8 cellular contexts compared by ENCODE assay signal in the genomic region with DNA sequence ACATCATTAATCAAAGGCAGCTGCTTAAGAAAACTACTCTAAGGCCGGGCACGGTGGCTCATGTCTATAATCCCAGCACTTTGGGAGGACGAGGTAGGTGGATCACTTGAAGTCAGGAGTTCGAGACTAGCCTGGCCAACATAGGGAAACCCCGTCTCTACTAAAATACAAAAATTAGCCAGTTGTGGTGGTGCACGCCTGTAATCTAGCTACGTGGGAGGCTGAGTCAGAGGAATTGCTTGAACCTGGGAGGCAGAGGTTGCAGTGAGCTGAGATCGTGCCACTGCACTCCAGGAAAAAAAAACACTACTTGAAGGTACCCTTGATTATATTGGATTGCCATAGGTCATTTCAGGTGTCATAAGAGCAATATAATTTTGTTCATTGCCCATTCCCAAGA. TPM values are rescaled to one million over a fixed set of nuclear protein-coding genes. Genes with fewer than 3 reads are reported as not detected.
A peak's percentile ranks its signal among the peaks of the same experiment; 100 is the strongest.
DNase-seq lines count a peak whose midpoint lies in the region; ATAC-seq and TF ChIP-seq lines count a peak whose summit lies in the region.
"Not testable (repeated sequence)": the region's sequence is repeated elsewhere in the genome, so short reads cannot be mapped to it uniquely, and the experiment has no call there.

No MANE protein-coding gene starts in this region.

- H3K36me3 ChIP-seq in BLaER1 treated with 17β-estradiol and CSF1 and Interleukin-3, amounts not matched to agents 10 nM and 100 nM: peaks cover 14 to 58% (median 29%) of the 10 kb centered on the region in 11 experiments; a peak in 21 of 22 replicates
- H3K36me3 ChIP-seq in CD8-positive, alpha-beta memory T cell (ENCODE audit: insufficient read depth, low read length); mucosa of descending colon (ENCODE audit: low read depth): not testable (repeated sequence)

- peak overlapping the region in 6 of 11 experiments; percentile 8 to 74 (median 24); a peak in 8 of 22 replicates for H3K4me2 ChIP-seq in BLaER1 treated with 17β-estradiol and CSF1 and Interleukin-3, amounts not matched to agents 10 nM and 100 nM

- not testable (repeated sequence) for H3K27ac ChIP-seq in BLaER1 treated with 17β-estradiol and CSF1 and Interleukin-3, amounts not matched to agents 10 nM and 100 nM; CD8-positive, alpha-beta memory T cell (ENCODE audit: low read depth, low read length)

- H3K9me3 ChIP-seq in BLaER1 treated with 17β-estradiol and CSF1 and Interleukin-3, amounts not matched to agents 10 nM and 100 nM (replicated peaks in 1 of 11); CD8-positive, alpha-beta memory T cell (ENCODE audit: low read length); mucosa of descending colon: not testable (repeated sequence)

- not testable (repeated sequence) for ATAC-seq in effector memory CD8-positive, alpha-beta T cell (replicated peaks); natural killer cell treated with Interleukin-12 subunit alpha and Interleukin-12 subunit beta and Interleukin-15 and Interleukin-18, amount 100 ng/mL, for 72 hours
- peak; percentile 34 for ATAC-seq in mucosa of descending colon

- H3K4me1 ChIP-seq in BLaER1 treated with 17β-estradiol and CSF1 and Interleukin-3, amounts not matched to agents 10 nM and 100 nM: peaks cover 24 to 92% (median 42%) of the 10 kb centered on the region in 10 experiments
- H3K4me1 ChIP-seq in CD8-positive, alpha-beta memory T cell (ENCODE audit: insufficient read depth, low read length): peaks cover 77% of the 10 kb centered on the region
- peaks cover 59% of the 10 kb centered on the region for H3K4me1 ChIP-seq in mucosa of descending colon (ENCODE audit: low read depth)

- not testable (repeated sequence) for H3K27me3 ChIP-seq in BLaER1 treated with 17β-estradiol and CSF1 and Interleukin-3, amounts not matched to agents 10 nM and 100 nM; CD8-positive, alpha-beta memory T cell (ENCODE audit: insufficient read depth, low read length, poor library complexity, severe bottlenecking)

- H3K4me3 ChIP-seq in BLaER1 treated with 17β-estradiol and CSF1 and Interleukin-3, amounts not matched to agents 10 nM and 100 nM; CD8-positive, alpha-beta memory T cell (ENCODE audit: low read length); mucosa of descending colon: not testable (repeated sequence)

- intact Hi-C loops in activated CD4-positive, alpha-beta memory T cell treated with anti-CD3 and anti-CD28 coated beads for 36 hours (cut with micrococcal nuclease); mucosa of descending colon (cut with DNase I, micrococcal nuclease): not testable (repeated sequence)

- not testable (repeated sequence) for H3K9me3 Mint-ChIP-seq in CD8-positive, alpha-beta memory T cell; activated CD4-positive, alpha-beta memory T cell treated with anti-CD3 and anti-CD28 coated beads for 36 hours; activated naive CD4-positive, alpha-beta T cell treated with anti-CD3 and anti-CD28 coated beads, Interleukin-2, amount 50 U/mL, for 24 hours; effector memory CD8-positive, alpha-beta T cell; natural killer cell treated with Interleukin-12 subunit alpha and Interleukin-12 subunit beta and Interleukin-15 and Interleukin-18, amount 100 ng/mL, for 72 hours; stimulated activated naive CD8-positive, alpha-beta T cell treated with anti-CD3 and anti-CD28 coated beads, Interleukin-15, Interleukin-2, amounts not matched to agents 100 ng/mL and 50 ng/mL, for 24 hours

- peaks cover 73 to 95% (median 88%) of the 10 kb centered on the region in 3 donors for H3K4me1 Mint-ChIP-seq in CD8-positive, alpha-beta memory T cell
- H3K4me1 Mint-ChIP-seq in activated CD4-positive, alpha-beta memory T cell treated with anti-CD3 and anti-CD28 coated beads for 36 hours (ENCODE audit: low read depth): peaks cover 73% of the 10 kb centered on the region
- peaks cover 83% of the 10 kb centered on the region for H3K4me1 Mint-ChIP-seq in activated naive CD4-positive, alpha-beta T cell treated with anti-CD3 and anti-CD28 coated beads, Interleukin-2, amount 50 U/mL, for 24 hours
- peaks cover 64 to 80% of the 10 kb centered on the region in 2 donors for H3K4me1 Mint-ChIP-seq in effector memory CD8-positive, alpha-beta T cell (ENCODE audit: low read depth in 2 of 2)
- peaks cover 52 to 63% of the 10 kb centered on the region in 2 donors for H3K4me1 Mint-ChIP-seq in natural killer cell treated with Interleukin-12 subunit alpha and Interleukin-12 subunit beta and Interleukin-15 and Interleukin-18, amount 100 ng/mL, for 72 hours (ENCODE audit: low read depth in 2 of 2)
- peaks cover 84% of the 10 kb centered on the region for H3K4me1 Mint-ChIP-seq in stimulated activated naive CD8-positive, alpha-beta T cell treated with anti-CD3 and anti-CD28 coated beads, Interleukin-15, Interleukin-2, amounts not matched to agents 100 ng/mL and 50 ng/mL, for 24 hours (ENCODE audit: low read depth)

- peaks cover 99 to 100% (median 100%) of the 10 kb centered on the region in 11 experiments for H4K20me1 ChIP-seq in BLaER1 treated with 17β-estradiol and CSF1 and Interleukin-3, amounts not matched to agents 10 nM and 100 nM

- CTCF ChIA-PET in CD8-positive, alpha-beta memory T cell (lab: Charles Lee): interaction anchor here (1.0 to 1.6 kb wide), 3 partner anchors 9 to 48 kb away, joined by 3 to 8 read pairs (median 3); a partner anchor contains a TSS
- CTCF ChIA-PET in activated CD4-positive, alpha-beta memory T cell treated with anti-CD3 and anti-CD28 coated beads for 36 hours (lab: Charles Lee): interaction anchor here (1.0 kb wide), 1 partner anchor 47 kb away, joined by 5 read pairs; no protein-coding TSS in a partner anchor

- H3K9ac ChIP-seq in BLaER1 treated with 17β-estradiol and CSF1 and Interleukin-3, amounts not matched to agents 10 nM and 100 nM: not testable (repeated sequence)

- DNase-seq in CD8-positive, alpha-beta memory T cell; effector memory CD8-positive, alpha-beta T cell; mucosa of descending colon; natural killer cell treated with Interleukin-12 subunit alpha and Interleukin-12 subunit beta and Interleukin-15 and Interleukin-18, amount 100 ng/mL, for 72 hours (ENCODE audit: low spot score): not testable (repeated sequence)
- DNase-seq in activated CD4-positive, alpha-beta memory T cell treated with anti-CD3 and anti-CD28 coated beads for 36 hours: peak; percentile 31

- POLR2A ChIA-PET in CD8-positive, alpha-beta memory T cell (lab: Charles Lee): interaction anchor here (0.8 kb wide), 1 partner anchor 15 kb away, joined by 4 read pairs; a partner anchor contains a TSS
- POLR2A ChIA-PET in activated CD4-positive, alpha-beta memory T cell treated with anti-CD3 and anti-CD28 coated beads for 36 hours (lab: Charles Lee): interaction anchor here (1.5 to 5.5 kb wide), 2 partner anchors 11 to 14 kb away, joined by 5 to 31 read pairs; a partner anchor contains a TSS

- H3K36me3 Mint-ChIP-seq in CD8-positive, alpha-beta memory T cell: peaks cover 0 to 22% (median 2%) of the 10 kb centered on the region in 3 donors
- peaks cover 10% of the 10 kb centered on the region for H3K36me3 Mint-ChIP-seq in activated CD4-positive, alpha-beta memory T cell treated with anti-CD3 and anti-CD28 coated beads for 36 hours
- H3K36me3 Mint-ChIP-seq in activated naive CD4-positive, alpha-beta T cell treated with anti-CD3 and anti-CD28 coated beads, Interleukin-2, amount 50 U/mL, for 24 hours: peaks cover 15% of the 10 kb centered on the region
- peaks cover 49% of the 10 kb centered on the region for H3K36me3 Mint-ChIP-seq in effector memory CD8-positive, alpha-beta T cell (ENCODE audit: insufficient read depth)
- not testable (repeated sequence) for H3K36me3 Mint-ChIP-seq in natural killer cell treated with Interleukin-12 subunit alpha and Interleukin-12 subunit beta and Interleukin-15 and Interleukin-18, amount 100 ng/mL, for 72 hours
- peaks cover 36% of the 10 kb centered on the region for H3K36me3 Mint-ChIP-seq in stimulated activated naive CD8-positive, alpha-beta T cell treated with anti-CD3 and anti-CD28 coated beads, Interleukin-15, Interleukin-2, amounts not matched to agents 100 ng/mL and 50 ng/mL, for 24 hours (ENCODE audit: low read depth)

- H3K4me3 Mint-ChIP-seq in CD8-positive, alpha-beta memory T cell: peak overlapping the region in 4 of 7 donors; percentile 27 to 78 (median 44)
- not testable (repeated sequence) for H3K4me3 Mint-ChIP-seq in activated CD4-positive, alpha-beta memory T cell treated with anti-CD3 and anti-CD28 coated beads for 36 hours; natural killer cell treated with Interleukin-12 subunit alpha and Interleukin-12 subunit beta and Interleukin-15 and Interleukin-18, amount 100 ng/mL, for 72 hours; stimulated activated naive CD8-positive, alpha-beta T cell treated with anti-CD3 and anti-CD28 coated beads, Interleukin-15, Interleukin-2, amounts not matched to agents 100 ng/mL and 50 ng/mL, for 24 hours
- H3K4me3 Mint-ChIP-seq in activated naive CD4-positive, alpha-beta T cell treated with anti-CD3 and anti-CD28 coated beads, Interleukin-2, amount 50 U/mL, for 24 hours: peak overlapping the region; percentile 23
- peak overlapping the region in 1 of 2 donors; percentile 58 for H3K4me3 Mint-ChIP-seq in effector memory CD8-positive, alpha-beta T cell

- H3K27ac Mint-ChIP-seq in CD8-positive, alpha-beta memory T cell: peak overlapping the region in 6 of 8 donors; percentile 9 to 79 (median 47)
- peak overlapping the region; percentile 14 for H3K27ac Mint-ChIP-seq in activated CD4-positive, alpha-beta memory T cell treated with anti-CD3 and anti-CD28 coated beads for 36 hours
- peak overlapping the region; percentile 65 for H3K27ac Mint-ChIP-seq in activated naive CD4-positive, alpha-beta T cell treated with anti-CD3 and anti-CD28 coated beads, Interleukin-2, amount 50 U/mL, for 24 hours
- peak overlapping the region; percentile 3 to 33 for H3K27ac Mint-ChIP-seq in effector memory CD8-positive, alpha-beta T cell
- H3K27ac Mint-ChIP-seq in natural killer cell treated with Interleukin-12 subunit alpha and Interleukin-12 subunit beta and Interleukin-15 and Interleukin-18, amount 100 ng/mL, for 72 hours: peak overlapping the region; percentile 2 to 5
- H3K27ac Mint-ChIP-seq in stimulated activated naive CD8-positive, alpha-beta T cell treated with anti-CD3 and anti-CD28 coated beads, Interleukin-15, Interleukin-2, amounts not matched to agents 100 ng/mL and 50 ng/mL, for 24 hours: peak overlapping the region; percentile 21

- TF ChIP-seq CTCF in mucosa of descending colon (IDR thresholded peaks at IDR 0.05): not testable (repeated sequence)

- not testable (repeated sequence) for H3K27me3 Mint-ChIP-seq in CD8-positive, alpha-beta memory T cell; activated CD4-positive, alpha-beta memory T cell treated with anti-CD3 and anti-CD28 coated beads for 36 hours; activated naive CD4-positive, alpha-beta T cell treated with anti-CD3 and anti-CD28 coated beads, Interleukin-2, amount 50 U/mL, for 24 hours; effector memory CD8-positive, alpha-beta T cell; natural killer cell treated with Interleukin-12 subunit alpha and Interleukin-12 subunit beta and Interleukin-15 and Interleukin-18, amount 100 ng/mL, for 72 hours; stimulated activated naive CD8-positive, alpha-beta T cell treated with anti-CD3 and anti-CD28 coated beads, Interleukin-15, Interleukin-2, amounts not matched to agents 100 ng/mL and 50 ng/mL, for 24 hours

RNA-seq across cellular contexts. Expression of a gene that starts 14.9 kb away (rescaled TPM):
- total RNA-seq in CD8-positive, alpha-beta memory T cell: 10 to 100 TPM; 81.0 to 87.5 TPM
- 237 TPM for polyA plus RNA-seq in CD8-positive, alpha-beta memory T cell
- total RNA-seq in activated CD4-positive, alpha-beta memory T cell treated with anti-CD3 and anti-CD28 coated beads for 36 hours: 10 to 100 TPM; 92.1 to 98.6 TPM
- total RNA-seq in mucosa of descending colon: 100 to 1,000 TPM; 115 to 135 (median 132) TPM
- 100 to 1,000 TPM; 152 to 172 TPM for total RNA-seq in natural killer cell treated with Interleukin-12 subunit alpha and Interleukin-12 subunit beta and Interleukin-15 and Interleukin-18, amount 100 ng/mL, for 72 hours

Comparison
In these comparisons a context has a peak if more than half of its experiments do, and no peak if none do; other contexts are left out.
1. H3K27ac Mint-ChIP-seq: peak in every context shown above with its lines; median percentile 65 in activated naive CD4-positive, alpha-beta T cell treated with anti-CD3 and anti-CD28 coated beads, Interleukin-2, amount 50 U/mL, for 24 hours; 47 in CD8-positive, alpha-beta memory T cell; 21 in stimulated activated naive CD8-positive, alpha-beta T cell treated with anti-CD3 and anti-CD28 coated beads, Interleukin-15, Interleukin-2, amounts not matched to agents 100 ng/mL and 50 ng/mL, for 24 hours; 18 in effector memory CD8-positive, alpha-beta T cell; 14 in activated CD4-positive, alpha-beta memory T cell treated with anti-CD3 and anti-CD28 coated beads for 36 hours; 4 in natural killer cell treated with Interleukin-12 subunit alpha and Interleukin-12 subunit beta and Interleukin-15 and Interleukin-18, amount 100 ng/mL, for 72 hours.